In genomic region chr18:39841133-39842041, GRCh38 we compare ENCODE assay signal across 8 cellular contexts.
A peak's percentile ranks its signal among the peaks of the same experiment; 100 is the strongest.
DNase-seq lines count a peak whose midpoint lies in the region; ATAC-seq and TF ChIP-seq lines count a peak whose summit lies in the region.

No MANE protein-coding gene starts in this region.

- in situ Hi-C loops in astrocyte of the spinal cord (cut with HindIII; ENCODE audit: low sequenced_read_pairs), result no loop called here

- DNase-seq in DMS79 treated with DMSO at 0.1 percent for 48 hours (lab: John Stamatoyannopoulos, UW), result peak; percentile 80
- DNase-seq in NCI-H2107 (lab: John Stamatoyannopoulos, UW), result peak; percentile 65
- DNase-seq in astrocyte of the spinal cord (ENCODE audit: low read depth, low spot score), result peak; percentile 89
- peak; percentile 33 for DNase-seq in iPS DF 19.7 (ENCODE audit: low read depth, low spot score)
- no peak for DNase-seq in retinal pigment epithelial cell (ENCODE audit: low read depth)

- TF ChIP-seq CTCF in astrocyte of the spinal cord (IDR thresholded peaks at IDR 0.05; ENCODE audit: low read depth, low read length) (peak; percentile 63), retinal pigment epithelial cell (conservative IDR thresholded peaks at IDR 0.05; ENCODE audit: low read depth, low read length) (peak; percentile 52)

- H3K4me3 ChIP-seq in astrocyte of the spinal cord (ENCODE audit: low read depth, low read length) (peak overlapping the region; percentile 52), retinal pigment epithelial cell (ENCODE audit: low read length) (peak overlapping the region; percentile 63)

- ATAC-seq in HG03175 (IDR thresholded peaks at IDR 0.05; ENCODE audit: unreplicated experiment), result no peak
- ATAC-seq in HG02981 (IDR thresholded peaks at IDR 0.05; ENCODE audit: unreplicated experiment), result no peak
- ATAC-seq in GM19328 (IDR thresholded peaks at IDR 0.05; ENCODE audit: unreplicated experiment), result no peak
